ENCODE assay signal across 14 cellular contexts in genomic region chr2:158996378-158996993, GRCh38. TPM values are rescaled to one million over a fixed set of nuclear protein-coding genes. Genes with fewer than 3 reads are reported as not detected.
DNase-seq lines count a peak whose midpoint lies in the region; FAIRE-seq and TF ChIP-seq lines count a peak whose summit lies in the region.
"Had no signal": no experiment of that assay in that cellular context is flagged by ENCODE, and none has a peak within 500 bp of the region (broad histone marks: within the 10 kb centered on the region; RNA-seq: fewer than 3 reads in every experiment).

No MANE protein-coding gene starts in this region.

- H3K9me3 ChIP-seq in cardiac muscle cell (ENCODE audit: low read depth): no peaks in the 10 kb centered on the region
- H3K9me3 ChIP-seq in OCI-LY3 (ENCODE audit: insufficient read depth, low read length): no peaks in the 10 kb centered on the region
- no peaks in the 10 kb centered on the region for H3K9me3 ChIP-seq in tibial nerve
- H3K9me3 ChIP-seq: spleen had no signal

- no peak for FAIRE-seq in HTR-8/SVneo (lab: Jason Lieb, UNC)
- FAIRE-seq: frontal cortex, kidney, urothelium cell line had no signal

- no peaks in the 10 kb centered on the region for H4K20me1 ChIP-seq in OCI-LY3 (ENCODE audit: insufficient read depth, low read length)

- DNase-seq in cardiac muscle cell (ENCODE audit: low read depth in 1 of 2, low spot score in 1 of 2): no peak
- no peak for DNase-seq in cardiac septum (ENCODE audit: low spot score)
- no peak for DNase-seq in fibroblast of villous mesenchyme (ENCODE audit: low read depth)
- no peak for DNase-seq in tibial nerve (ENCODE audit: low spot score in 2 of 2)
- no peak for DNase-seq in dedifferentiated amniotic fluid mesenchymal stem cell (ENCODE audit: extremely low spot score)
- DNase-seq in HTR-8/SVneo (ENCODE audit: insufficient read length, low spot score): no peak
- DNase-seq in 8988T: no peak
- DNase-seq: activated naive CD8-positive, alpha-beta T cell treated with anti-CD3 and anti-CD28 coated beads, Interleukin-2, amount 50 U/mL, for 24 hours; kidney; naive thymus-derived CD4-positive, alpha-beta T cell; spleen had no signal

- TF ChIP-seq CTCF in cardiac muscle cell (IDR thresholded peaks at IDR 0.05; ENCODE audit: low read depth, low read length): peak; percentile 21
- peak; percentile 34; the same call in 1 of the 2 replicates for TF ChIP-seq CTCF in OCI-LY3 (IDR thresholded peaks at IDR 0.05; ENCODE audit: low read depth, low read length)
- peak; percentile 27 for TF ChIP-seq CTCF in fibroblast of villous mesenchyme (IDR thresholded peaks at IDR 0.05; ENCODE audit: insufficient read depth, low read depth, low read length)
- peak in 3 of 5 experiments; percentile 9 to 23 (median 14) for TF ChIP-seq CTCF in tibial nerve (IDR thresholded peaks at IDR 0.05)

- H3K27me3 ChIP-seq in cardiac muscle cell (no peaks in the 10 kb centered on the region), OCI-LY3 (ENCODE audit: low read depth, low read length) (no peaks in the 10 kb centered on the region), tibial nerve (no peaks in the 10 kb centered on the region)
- H3K27me3 ChIP-seq: spleen had no signal

- intact Hi-C loops in cardiac septum (cut with DNase I): no loop called here

- H3K27ac ChIP-seq in cardiac muscle cell: peak overlapping the region; percentile 94
- H3K27ac ChIP-seq in OCI-LY3 (ENCODE audit: low read length): no peak overlapping the region
- H3K27ac ChIP-seq in tibial nerve: no peak overlapping the region
- H3K27ac ChIP-seq: spleen had no signal

- peaks cover 71% of the 10 kb centered on the region for H3K4me1 ChIP-seq in cardiac muscle cell (ENCODE audit: low read depth)
- peaks cover 14% of the 10 kb centered on the region for H3K4me1 ChIP-seq in OCI-LY3 (ENCODE audit: low read length)
- H3K4me1 ChIP-seq in tibial nerve: peaks cover 0 to 62% (median 16%) of the 10 kb centered on the region in 4 donors

- no peak overlapping the region for H3K9ac ChIP-seq in OCI-LY3 (ENCODE audit: low read length)

- H3K4me2 ChIP-seq in OCI-LY3 (ENCODE audit: low read length): no peak overlapping the region

- TF ChIP-seq EP300 in tibial nerve (IDR thresholded peaks at IDR 0.05): no peak

- no peak overlapping the region for H2AFZ ChIP-seq in OCI-LY3 (ENCODE audit: low read depth, low read length)

- H3K4me3 ChIP-seq in cardiac muscle cell (no peak overlapping the region), OCI-LY3 (ENCODE audit: low read length) (no peak overlapping the region), fibroblast of villous mesenchyme (ENCODE audit: low read depth, low read length) (no peak overlapping the region), tibial nerve (no peak overlapping the region)
- H3K4me3 ChIP-seq: spleen had no signal

- H3K36me3 ChIP-seq in cardiac muscle cell (no peaks in the 10 kb centered on the region), OCI-LY3 (replicated peaks; ENCODE audit: low read depth, low read length) (no peaks in the 10 kb centered on the region), tibial nerve (peaks cover 0 to 2% (median 0%) of the 10 kb centered on the region in 3 donors)
- H3K36me3 ChIP-seq: spleen had no signal

- H3K79me2 ChIP-seq in OCI-LY3 (ENCODE audit: low read length): no peaks in the 10 kb centered on the region

- WGBS in tibial nerve, 2 donors: 93 to 94% methylated on average over 4 of the region's 4 CpGs

- TF ChIP-seq POLR2A in tibial nerve (IDR thresholded peaks at IDR 0.05): no peak

RNA-seq across cellular contexts. Expression of gene TANC1, which starts 28.0 kb away (rescaled TPM):
- total RNA-seq in cardiac muscle cell: 21.8 and 34.8 TPM in 2 replicates
- polyA plus RNA-seq in cardiac muscle cell: 22.1 and 25.0 TPM in 2 replicates
- 55.6 TPM for total RNA-seq in cardiac septum
- 49.9 and 74.7 TPM in 2 replicates for total RNA-seq in fibroblast of villous mesenchyme
- total RNA-seq in tibial nerve: 10 to 100 TPM; 43.5 to 66.3 (median 57.6) TPM
